8 cellular contexts compared by ENCODE assay signal in genomic region chr15:54082836-54083492, GRCh38.
DNase-seq lines count a peak whose midpoint lies in the region; ATAC-seq and TF ChIP-seq lines count a peak whose summit lies in the region.

No MANE protein-coding gene starts in this region.

- H3K27ac Mint-ChIP-seq in activated CD8-positive, alpha-beta T cell treated with anti-CD3 and anti-CD28 coated beads, Interleukin-2, amount 10 ng/mL, durations not matched to agents 7 days and 5 days: no peak overlapping the region
- H3K27ac Mint-ChIP-seq in activated T-helper 17 cell treated with anti-CD3 and anti-CD28 coated beads, Interleukin-2, amount 50 U/mL, for 72 hours: no peak overlapping the region

- no peaks in the 10 kb centered on the region for H3K4me1 ChIP-seq in lung (ENCODE audit: control insufficient read depth in 2 of 2, insufficient read depth in 2 of 2, low read length in 2 of 2)

- CTCF ChIA-PET in activated CD8-positive, alpha-beta T cell treated with anti-CD3 and anti-CD28 coated beads, Interleukin-2, amount 10 ng/mL, durations not matched to agents 7 days and 5 days (lab: Charles Lee): interaction anchor here (0.6 to 1.7 kb wide), 7 partner anchors 10 to 1087 kb away, joined by 3 to 4 read pairs (median 4); no protein-coding TSS in a partner anchor

- no peaks in the 10 kb centered on the region for H3K9me3 ChIP-seq in lung (ENCODE audit: control insufficient read depth in 2 of 2, insufficient read depth in 1 of 2, low read length in 1 of 2)

- DNase-seq in DMS 273 (lab: John Stamatoyannopoulos, UW; ENCODE audit: unreplicated experiment) (peak; percentile 31), DMS 273 treated with DMSO at 0.1 percent for 48 hours (lab: John Stamatoyannopoulos, UW) (no peak), lung (ENCODE audit: low spot score) (no peak)
- DNase-seq in activated CD8-positive, alpha-beta T cell treated with anti-CD3 and anti-CD28 coated beads, Interleukin-2, amount 10 ng/mL, durations not matched to agents 7 days and 5 days: peak; percentile 25

- no peak overlapping the region for H3K4me3 ChIP-seq in lung

- 43 to 44% methylated on average over 7 of the region's 7 CpGs for WGBS in lung, 2 donors

- H3K36me3 Mint-ChIP-seq in activated CD8-positive, alpha-beta T cell treated with anti-CD3 and anti-CD28 coated beads, Interleukin-2, amount 10 ng/mL, durations not matched to agents 7 days and 5 days (ENCODE audit: low read depth): no peaks in the 10 kb centered on the region
- H3K36me3 Mint-ChIP-seq in activated T-helper 17 cell treated with anti-CD3 and anti-CD28 coated beads, Interleukin-2, amount 50 U/mL, for 72 hours (ENCODE audit: low read depth): no peaks in the 10 kb centered on the region

- no peak overlapping the region for H3K27ac ChIP-seq in lung (ENCODE audit: low read depth in 1 of 2, low read length in 1 of 2)

- ATAC-seq in HG02885 (IDR thresholded peaks at IDR 0.05; ENCODE audit: poor library complexity, unreplicated experiment): peak; percentile 65
- no peak for ATAC-seq in activated CD8-positive, alpha-beta T cell treated with anti-CD3 and anti-CD28 coated beads, Interleukin-2, amount 10 ng/mL, durations not matched to agents 7 days and 5 days
- ATAC-seq in lung (ENCODE audit: insufficient read depth, low FRiP score): no peak
- ATAC-seq in activated T-helper 17 cell treated with anti-CD3 and anti-CD28 coated beads, Interleukin-2, amount 50 U/mL, for 72 hours (replicated peaks): no peak
- no peak for ATAC-seq in HG03378 (IDR thresholded peaks at IDR 0.05; ENCODE audit: unreplicated experiment)
- no peak for ATAC-seq in HG02970 (IDR thresholded peaks at IDR 0.05; ENCODE audit: low FRiP score, unreplicated experiment)

- no peaks in the 10 kb centered on the region for H3K27me3 ChIP-seq in lung (ENCODE audit: control insufficient read depth, insufficient read depth)

- H3K27me3 Mint-ChIP-seq in activated CD8-positive, alpha-beta T cell treated with anti-CD3 and anti-CD28 coated beads, Interleukin-2, amount 10 ng/mL, durations not matched to agents 7 days and 5 days (ENCODE audit: low read depth): no peaks in the 10 kb centered on the region
- peaks cover 19% of the 10 kb centered on the region for H3K27me3 Mint-ChIP-seq in activated T-helper 17 cell treated with anti-CD3 and anti-CD28 coated beads, Interleukin-2, amount 50 U/mL, for 72 hours

- H3K36me3 ChIP-seq in lung (ENCODE audit: control insufficient read depth in 2 of 2, insufficient read depth in 2 of 2, low read length in 2 of 2): no peaks in the 10 kb centered on the region

- POLR2A ChIA-PET in activated CD8-positive, alpha-beta T cell treated with anti-CD3 and anti-CD28 coated beads, Interleukin-2, amount 10 ng/mL, durations not matched to agents 7 days and 5 days (lab: Charles Lee): no interaction called here

- H3K4me3 Mint-ChIP-seq in activated CD8-positive, alpha-beta T cell treated with anti-CD3 and anti-CD28 coated beads, Interleukin-2, amount 10 ng/mL, durations not matched to agents 7 days and 5 days: no peak overlapping the region
- no peak overlapping the region for H3K4me3 Mint-ChIP-seq in activated T-helper 17 cell treated with anti-CD3 and anti-CD28 coated beads, Interleukin-2, amount 50 U/mL, for 72 hours

- TF ChIP-seq CTCF in lung (IDR thresholded peaks at IDR 0.05; ENCODE audit: control extremely low read depth, extremely low read depth): peak; percentile 21

- no peaks in the 10 kb centered on the region for H3K4me1 Mint-ChIP-seq in activated CD8-positive, alpha-beta T cell treated with anti-CD3 and anti-CD28 coated beads, Interleukin-2, amount 10 ng/mL, durations not matched to agents 7 days and 5 days (ENCODE audit: low read depth)
- H3K4me1 Mint-ChIP-seq in activated T-helper 17 cell treated with anti-CD3 and anti-CD28 coated beads, Interleukin-2, amount 50 U/mL, for 72 hours: no peaks in the 10 kb centered on the region

- H3K9me3 Mint-ChIP-seq in activated CD8-positive, alpha-beta T cell treated with anti-CD3 and anti-CD28 coated beads, Interleukin-2, amount 10 ng/mL, durations not matched to agents 7 days and 5 days (ENCODE audit: insufficient read depth): no peaks in the 10 kb centered on the region
- no peaks in the 10 kb centered on the region for H3K9me3 Mint-ChIP-seq in activated T-helper 17 cell treated with anti-CD3 and anti-CD28 coated beads, Interleukin-2, amount 50 U/mL, for 72 hours

Comparison
In these comparisons a context has a peak if more than half of its experiments do, and no peak if none do; other contexts are left out.
1. DNase-seq: peak in DMS 273 (single experiment) and activated CD8-positive, alpha-beta T cell treated with anti-CD3 and anti-CD28 coated beads, Interleukin-2, amount 10 ng/mL, durations not matched to agents 7 days and 5 days (single experiment); none in DMS 273 treated with DMSO at 0.1 percent for 48 hours (single experiment) and lung (single experiment).